ENCODE assay signal across 1 cellular context in genomic region chr5:150077996-150078801, GRCh38.
TF ChIP-seq lines count a peak whose summit lies in the region.

No MANE protein-coding gene starts in this region.

TF ChIP-seq in K562, 482 proteins besides CTCF, POLR2A, EP300 and RAD21:
- TF ChIP-seq NR0B1 (IDR thresholded peaks at IDR 0.05; ENCODE audit: partially characterized antibody) (no peak), RBM25 (IDR thresholded peaks at IDR 0.05; ENCODE audit: low read depth, low read length, severe bottlenecking) (peak; percentile 63)
